Comparison of ENCODE assay signal across 9 cellular contexts in genomic region chr12:92551853-92552397, GRCh38.
A peak's percentile ranks its signal among the peaks of the same experiment; 100 is the strongest.
DNase-seq lines count a peak whose midpoint lies in the region; ATAC-seq and TF ChIP-seq lines count a peak whose summit lies in the region.
"Had no signal": no experiment of that assay in that cellular context is flagged by ENCODE, and none has a peak within 500 bp of the region (broad histone marks: within the 10 kb centered on the region; RNA-seq: fewer than 3 reads in every experiment).

No MANE protein-coding gene starts in this region.

- H3K36me3 Mint-ChIP-seq in activated naive CD4-positive, alpha-beta T cell treated with anti-CD3 and anti-CD28 coated beads, Interleukin-2, amount 50 U/mL, for 72 hours = peaks cover 18 to 29% of the 10 kb centered on the region in 2 donors
- peaks cover 3% of the 10 kb centered on the region for H3K36me3 Mint-ChIP-seq in nephron progenitor cell (ENCODE audit: low read depth)

- peaks cover 3% of the 10 kb centered on the region for H3K27me3 Mint-ChIP-seq in nephron progenitor cell (ENCODE audit: low read depth, poor library complexity)

- no peak overlapping the region for H3K27ac Mint-ChIP-seq in activated naive CD4-positive, alpha-beta T cell treated with anti-CD3 and anti-CD28 coated beads, Interleukin-2, amount 50 U/mL, for 72 hours
- H3K27ac Mint-ChIP-seq in nephron progenitor cell = no peak overlapping the region

- H3K4me3 ChIP-seq in AG10803 (ENCODE audit: low read length) = no peak overlapping the region
- H3K4me3 ChIP-seq: thoracic aorta had no signal

- peaks cover 6 to 7% of the 10 kb centered on the region in 2 donors for H3K9me3 Mint-ChIP-seq in activated naive CD4-positive, alpha-beta T cell treated with anti-CD3 and anti-CD28 coated beads, Interleukin-2, amount 50 U/mL, for 72 hours
- peaks cover 11% of the 10 kb centered on the region for H3K9me3 Mint-ChIP-seq in nephron progenitor cell

- TF ChIP-seq CTCF in AG10803 (conservative IDR thresholded peaks at IDR 0.05; ENCODE audit: low read length) (no peak), nephron progenitor cell (IDR thresholded peaks at IDR 0.05) (no peak)

- ATAC-seq in GM19025 (IDR thresholded peaks at IDR 0.05; ENCODE audit: low read depth, unreplicated experiment) (peak; percentile 51), HG03097 (IDR thresholded peaks at IDR 0.05; ENCODE audit: low FRiP score, unreplicated experiment) (peak; percentile 37)
- peak; percentile 89 to 92 for ATAC-seq in activated naive CD4-positive, alpha-beta T cell treated with anti-CD3 and anti-CD28 coated beads, Interleukin-2, amount 50 U/mL, for 72 hours

- H3K4me1 Mint-ChIP-seq in nephron progenitor cell = no peaks in the 10 kb centered on the region

- DNase-seq in AG10803 (ENCODE audit: low read depth) (peak; percentile 34), NAMALWA (ENCODE audit: low spot score) (no peak), posterior vena cava (ENCODE audit: low spot score) (no peak), nephron progenitor cell (no peak)
- peak; percentile 25 to 71 for DNase-seq in activated naive CD4-positive, alpha-beta T cell treated with anti-CD3 and anti-CD28 coated beads, Interleukin-2, amount 50 U/mL, for 72 hours (ENCODE audit: low spot score in 2 of 2)
- DNase-seq in stimulated activated CD4-positive, alpha-beta T cell treated with anti-CD3 and anti-CD28 coated beads, Interleukin-12 subunit alpha, Interleukin-12 subunit beta, amount 100 ng/mL, for 24 hours (ENCODE audit: low read depth in 2 of 2) = peak; percentile 49 to 50

- intact Hi-C loops in posterior vena cava (cut with DNase I) = no loop called here

- no peak overlapping the region for H3K4me3 Mint-ChIP-seq in nephron progenitor cell

Comparison
In these comparisons a context has a peak if more than half of its experiments do, and no peak if none do; other contexts are left out.
1. DNase-seq: peak in AG10803 (single experiment), activated naive CD4-positive, alpha-beta T cell treated with anti-CD3 and anti-CD28 coated beads, Interleukin-2, amount 50 U/mL, for 72 hours (2 of 2) and stimulated activated CD4-positive, alpha-beta T cell treated with anti-CD3 and anti-CD28 coated beads, Interleukin-12 subunit alpha, Interleukin-12 subunit beta, amount 100 ng/mL, for 24 hours (2 of 2); none in NAMALWA (single experiment), posterior vena cava (single experiment) and nephron progenitor cell (single experiment).
2. ATAC-seq: peak in every context shown above with its lines; median percentile 90 in activated naive CD4-positive, alpha-beta T cell treated with anti-CD3 and anti-CD28 coated beads, Interleukin-2, amount 50 U/mL, for 72 hours; 51 in GM19025; 37 in HG03097.